ENCODE assay signal across 18 cellular contexts in the genomic region with DNA sequence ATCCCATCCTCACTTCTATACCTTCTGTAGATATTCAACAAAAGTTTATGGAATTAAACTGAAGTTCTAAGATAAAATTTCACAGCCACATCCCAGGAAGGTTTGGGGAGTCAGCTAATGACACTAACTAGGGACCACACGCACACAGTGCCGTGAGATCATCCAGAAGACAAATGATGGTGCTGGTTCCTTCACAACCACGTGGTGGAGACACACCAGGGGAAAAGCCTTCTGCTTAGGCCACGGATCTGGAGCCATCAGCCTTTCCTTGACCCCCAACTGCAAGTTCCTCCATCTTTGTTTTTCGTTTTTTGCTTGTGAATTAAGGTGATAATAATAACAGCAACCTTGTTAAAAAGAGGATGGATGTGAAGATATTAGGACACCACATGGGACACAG.
"Had no signal": no experiment of that assay in that cellular context is flagged by ENCODE, and none has a peak within 500 bp of the region (broad histone marks: within the 10 kb centered on the region; RNA-seq: fewer than 3 reads in every experiment).

No MANE protein-coding gene starts in this region.

- H3K4me3 ChIP-seq: esophagus squamous epithelium, left lung, sigmoid colon had no signal

- H3K27me3 ChIP-seq: esophagus squamous epithelium, left lung, sigmoid colon had no signal

- H3K36me3 Mint-ChIP-seq: activated naive CD4-positive, alpha-beta T cell treated with anti-CD3 and anti-CD28 coated beads, Interleukin-2, amount 50 U/mL, for 72 hours; brain; memory B cell; type B pancreatic cell had no signal

- H3K27me3 Mint-ChIP-seq: central memory CD8-positive, alpha-beta T cell had no signal

- ATAC-seq: activated naive CD4-positive, alpha-beta T cell treated with anti-CD3 and anti-CD28 coated beads, Interleukin-2, amount 50 U/mL, for 72 hours; left lung had no signal

- H3K4me1 Mint-ChIP-seq: central memory CD8-positive, alpha-beta T cell; memory B cell had no signal

- H3K4me3 Mint-ChIP-seq: activated T-cell treated with anti-CD3 and anti-CD28 coated beads, Interleukin-2, amount 50 U/mL, for 24 hours; brain; central memory CD8-positive, alpha-beta T cell; memory B cell; nephron progenitor cell; T-helper 1 cell treated with Interleukin-12 subunit alpha and Interleukin-12 subunit beta and Interleukin-4 antibody, amounts not matched to agents 30 μg/mL and 1 μg/mL, for 36 hours; type B pancreatic cell had no signal

- H3K9me3 Mint-ChIP-seq: activated naive CD4-positive, alpha-beta T cell treated with anti-CD3 and anti-CD28 coated beads, Interleukin-2, amount 50 U/mL, for 72 hours; activated T-cell treated with anti-CD3 and anti-CD28 coated beads, Interleukin-2, amount 50 U/mL, for 24 hours; central memory CD8-positive, alpha-beta T cell; memory B cell; T-helper 1 cell treated with Interleukin-12 subunit alpha and Interleukin-12 subunit beta and Interleukin-4 antibody, amounts not matched to agents 30 μg/mL and 1 μg/mL, for 36 hours; type B pancreatic cell had no signal

- H3K27ac Mint-ChIP-seq: activated naive CD4-positive, alpha-beta T cell treated with anti-CD3 and anti-CD28 coated beads, Interleukin-2, amount 50 U/mL, for 72 hours; activated T-cell treated with anti-CD3 and anti-CD28 coated beads, Interleukin-2, amount 50 U/mL, for 24 hours; memory B cell; nephron progenitor cell; T-helper 1 cell treated with Interleukin-12 subunit alpha and Interleukin-12 subunit beta and Interleukin-4 antibody, amounts not matched to agents 30 μg/mL and 1 μg/mL, for 36 hours; type B pancreatic cell had no signal

- FAIRE-seq: endometrium had no signal

- H3K27ac ChIP-seq: esophagus squamous epithelium, left lung, sigmoid colon had no signal

- DNase-seq: activated effector memory CD4-positive, alpha-beta T cell treated with anti-CD3 and anti-CD28 coated beads, Interleukin-2, amount 50 U/mL, for 16 hours; activated T-cell treated with anti-CD3 and anti-CD28 coated beads, Interleukin-2, amount 50 U/mL, for 24 hours; amygdala; esophagus squamous epithelium; foreskin melanocyte; islet precursor cell; left lung; nephron progenitor cell; sigmoid colon; stimulated activated CD4-positive, alpha-beta T cell treated with anti-CD3 and anti-CD28 coated beads, Interleukin-12 subunit alpha, Interleukin-12 subunit beta, amount 100 ng/mL, for 4 hours; stimulated activated naive CD4-positive, alpha-beta T cell treated with Interleukin-2 at 50 U/mL for 16 hours had no signal

- H3K36me3 ChIP-seq: esophagus squamous epithelium, left lung, sigmoid colon had no signal

- H3K9me3 ChIP-seq: esophagus squamous epithelium, left lung, sigmoid colon had no signal
